Comparison of ENCODE assay signal across 15 cellular contexts in genomic region chr17:31802502-31802901, GRCh38. TPM values are rescaled to one million over a fixed set of nuclear protein-coding genes. Genes with fewer than 3 reads are reported as not detected.
A peak's percentile ranks its signal among the peaks of the same experiment; 100 is the strongest.
DNase-seq lines count a peak whose midpoint lies in the region; ATAC-seq, FAIRE-seq and TF ChIP-seq lines count a peak whose summit lies in the region.
"Had no signal": no experiment of that assay in that cellular context is flagged by ENCODE, and none has a peak within 500 bp of the region (broad histone marks: within the 10 kb centered on the region; RNA-seq: fewer than 3 reads in every experiment).

No MANE protein-coding gene starts in this region.

- H3K27me3 Mint-ChIP-seq in stimulated activated naive CD8-positive, alpha-beta T cell treated with anti-CD3 and anti-CD28 coated beads, Interleukin-15, amount 100 ng/mL, for 72 hours: peaks cover 8% of the 10 kb centered on the region
- H3K27me3 Mint-ChIP-seq: activated CD4-positive, alpha-beta memory T cell treated with anti-CD3 and anti-CD28 coated beads for 36 hours had no signal

- no peak overlapping the region for H3K4me2 ChIP-seq in hepatocyte

- 93% methylated on average over 2 of the region's 2 CpGs for WGBS in hepatocyte (ENCODE audit: low lambda C conversion rate, missing lambda C conversion rate)
- WGBS in pancreas, 2 donors: 90 to 92% methylated on average over 2 of the region's 2 CpGs

- H3K9me3 ChIP-seq in hepatocyte (ENCODE audit: low read depth) (no peaks in the 10 kb centered on the region), pancreas (no peaks in the 10 kb centered on the region)
- H3K9me3 ChIP-seq: SJSA1 had no signal

- H2AFZ ChIP-seq in hepatocyte: no peak overlapping the region

- no peaks in the 10 kb centered on the region for H3K9me3 Mint-ChIP-seq in stimulated activated naive CD8-positive, alpha-beta T cell treated with anti-CD3 and anti-CD28 coated beads, Interleukin-15, amount 100 ng/mL, for 72 hours
- H3K9me3 Mint-ChIP-seq in stimulated activated effector memory CD8-positive, alpha-beta T cell treated with anti-CD3 and anti-CD28 coated beads, Interleukin-12 subunit alpha, Interleukin-12 subunit beta, amount 100 ng/mL, for 72 hours: no peaks in the 10 kb centered on the region
- H3K9me3 Mint-ChIP-seq: activated CD4-positive, alpha-beta memory T cell treated with anti-CD3 and anti-CD28 coated beads for 36 hours had no signal

- no peak overlapping the region for H3K4me3 Mint-ChIP-seq in stimulated activated naive CD8-positive, alpha-beta T cell treated with anti-CD3 and anti-CD28 coated beads, Interleukin-15, amount 100 ng/mL, for 72 hours
- no peak overlapping the region for H3K4me3 Mint-ChIP-seq in stimulated activated effector memory CD8-positive, alpha-beta T cell treated with anti-CD3 and anti-CD28 coated beads, Interleukin-12 subunit alpha, Interleukin-12 subunit beta, amount 100 ng/mL, for 72 hours
- H3K4me3 Mint-ChIP-seq: activated CD4-positive, alpha-beta memory T cell treated with anti-CD3 and anti-CD28 coated beads for 36 hours had no signal

- no peak overlapping the region for H3K27ac Mint-ChIP-seq in stimulated activated naive CD8-positive, alpha-beta T cell treated with anti-CD3 and anti-CD28 coated beads, Interleukin-15, amount 100 ng/mL, for 72 hours
- H3K27ac Mint-ChIP-seq in stimulated activated effector memory CD8-positive, alpha-beta T cell treated with anti-CD3 and anti-CD28 coated beads, Interleukin-12 subunit alpha, Interleukin-12 subunit beta, amount 100 ng/mL, for 72 hours: no peak overlapping the region
- H3K27ac Mint-ChIP-seq: activated CD4-positive, alpha-beta memory T cell treated with anti-CD3 and anti-CD28 coated beads for 36 hours had no signal

- no peaks in the 10 kb centered on the region for H3K4me1 Mint-ChIP-seq in stimulated activated naive CD8-positive, alpha-beta T cell treated with anti-CD3 and anti-CD28 coated beads, Interleukin-15, amount 100 ng/mL, for 72 hours
- H3K4me1 Mint-ChIP-seq in stimulated activated effector memory CD8-positive, alpha-beta T cell treated with anti-CD3 and anti-CD28 coated beads, Interleukin-12 subunit alpha, Interleukin-12 subunit beta, amount 100 ng/mL, for 72 hours: no peaks in the 10 kb centered on the region

- H3K79me2 ChIP-seq in hepatocyte: no peaks in the 10 kb centered on the region

- H3K36me3 Mint-ChIP-seq in stimulated activated effector memory CD8-positive, alpha-beta T cell treated with anti-CD3 and anti-CD28 coated beads, Interleukin-12 subunit alpha, Interleukin-12 subunit beta, amount 100 ng/mL, for 72 hours: no peaks in the 10 kb centered on the region
- H3K36me3 Mint-ChIP-seq: activated CD4-positive, alpha-beta memory T cell treated with anti-CD3 and anti-CD28 coated beads for 36 hours had no signal

- FAIRE-seq in pancreas (lab: Jason Lieb, UNC): no peak

- TF ChIP-seq CTCF in hepatocyte (IDR thresholded peaks at IDR 0.05; ENCODE audit: poor library complexity) (no peak), pancreas (IDR thresholded peaks at IDR 0.05) (no peak)

- no peaks in the 10 kb centered on the region for H3K27me3 ChIP-seq in hepatocyte
- H3K27me3 ChIP-seq in pancreas: no peaks in the 10 kb centered on the region
- H3K27me3 ChIP-seq: brain microvascular endothelial cell, SJSA1 had no signal

- peaks cover 4% of the 10 kb centered on the region for H3K4me1 ChIP-seq in hepatocyte (ENCODE audit: insufficient read depth)
- peaks cover 0 to 5% (median 3%) of the 10 kb centered on the region in 3 donors for H3K4me1 ChIP-seq in pancreas

- intact Hi-C loops in pancreas (cut with DNase I): no loop called here

- no peak for ATAC-seq in stimulated activated naive CD8-positive, alpha-beta T cell treated with anti-CD3 and anti-CD28 coated beads, Interleukin-15, Interleukin-2, amounts not matched to agents 100 U/mL and 50 U/mL, for 24 hours
- no peak for ATAC-seq in stimulated activated naive CD8-positive, alpha-beta T cell treated with anti-CD3 and anti-CD28 coated beads, Interleukin-15, amount 100 ng/mL, for 72 hours
- ATAC-seq in pancreas: no peak
- no peak for ATAC-seq in stimulated activated effector memory CD8-positive, alpha-beta T cell treated with anti-CD3 and anti-CD28 coated beads, Interleukin-12 subunit alpha, Interleukin-12 subunit beta, amount 100 ng/mL, for 72 hours

- no peaks in the 10 kb centered on the region for H3K9me2 ChIP-seq in hepatocyte (replicated peaks; ENCODE audit: insufficient read depth)

- peak overlapping the region; percentile 65 for H3K27ac ChIP-seq in hepatocyte
- no peak overlapping the region for H3K27ac ChIP-seq in pancreas
- H3K27ac ChIP-seq: brain microvascular endothelial cell, SJSA1 had no signal

- H3K36me3 ChIP-seq in hepatocyte (replicated peaks; ENCODE audit: insufficient read depth, low read depth) (no peaks in the 10 kb centered on the region), pancreas (no peaks in the 10 kb centered on the region)
- H3K36me3 ChIP-seq: brain microvascular endothelial cell, SJSA1 had no signal

- no peaks in the 10 kb centered on the region for H4K20me1 ChIP-seq in hepatocyte (ENCODE audit: insufficient read depth, poor library complexity, severe bottlenecking)

- peak; percentile 4 for DNase-seq in stimulated activated naive CD8-positive, alpha-beta T cell treated with anti-CD3 and anti-CD28 coated beads, Interleukin-15, Interleukin-2, amounts not matched to agents 100 U/mL and 50 U/mL, for 24 hours
- no peak for DNase-seq in stimulated activated naive CD8-positive, alpha-beta T cell treated with anti-CD3 and anti-CD28 coated beads, Interleukin-15, amount 100 ng/mL, for 72 hours
- DNase-seq in SK-N-DZ (ENCODE audit: low spot score): peak; percentile 52
- DNase-seq in hepatocyte (ENCODE audit: low spot score): no peak
- DNase-seq in pancreas: no peak
- DNase-seq in NCI-H226: no peak
- DNase-seq in stimulated activated effector memory CD8-positive, alpha-beta T cell treated with anti-CD3 and anti-CD28 coated beads, Interleukin-12 subunit alpha, Interleukin-12 subunit beta, amount 100 ng/mL, for 72 hours (ENCODE audit: low spot score in 2 of 2): no peak
- DNase-seq in effector CD8-positive, alpha-beta T cell (lab: John Stamatoyannopoulos, UW): no peak
- DNase-seq: activated CD4-positive, alpha-beta memory T cell treated with anti-CD3 and anti-CD28 coated beads for 36 hours; activated gamma-delta T cell treated with Interleukin-2 at 50 U/mL for 16 hours; brain microvascular endothelial cell; GDM1; NCI-H446; stimulated activated CD4-positive, alpha-beta T cell treated with anti-CD3 and anti-CD28 coated beads, Interleukin-12 subunit alpha, Interleukin-12 subunit beta, amount 100 ng/mL, for 4 hours had no signal

- H3K4me3 ChIP-seq in hepatocyte: no peak overlapping the region
- no peak overlapping the region for H3K4me3 ChIP-seq in pancreas
- H3K4me3 ChIP-seq: SJSA1 had no signal

RNA-seq across cellular contexts. Expression of gene COPRS, which starts 56.5 kb away (rescaled TPM):
- 124 and 131 TPM in 2 replicates for polyA plus RNA-seq in SK-N-DZ (2014; cell fraction: cytosol; rRNA removed)
- 84.3 and 101 TPM in 2 replicates for polyA plus RNA-seq in SK-N-DZ (2014; cell fraction: nucleus; rRNA removed)
- 52.0 and 54.3 TPM in 2 replicates for total RNA-seq in hepatocyte
- 68.2 and 74.7 TPM in 2 replicates for polyA plus RNA-seq in hepatocyte
- 10 to 100 TPM; 14.9 to 24.0 (median 17.8) TPM for total RNA-seq in pancreas
- 10 to 100 TPM; 29.5 to 43.7 TPM for polyA plus RNA-seq in pancreas

Comparison
In these comparisons a context has a peak if more than half of its experiments do, and no peak if none do; other contexts are left out.
1. DNase-seq: peak in stimulated activated naive CD8-positive, alpha-beta T cell treated with anti-CD3 and anti-CD28 coated beads, Interleukin-15, Interleukin-2, amounts not matched to agents 100 U/mL and 50 U/mL, for 24 hours (single experiment) and SK-N-DZ (single experiment); none in stimulated activated naive CD8-positive, alpha-beta T cell treated with anti-CD3 and anti-CD28 coated beads, Interleukin-15, amount 100 ng/mL, for 72 hours (0 of 2), hepatocyte (single experiment), pancreas (0 of 6), NCI-H226 (single experiment), stimulated activated effector memory CD8-positive, alpha-beta T cell treated with anti-CD3 and anti-CD28 coated beads, Interleukin-12 subunit alpha, Interleukin-12 subunit beta, amount 100 ng/mL, for 72 hours (0 of 2) and effector CD8-positive, alpha-beta T cell (single experiment).